8 cellular contexts compared by ENCODE assay signal in genomic region chr4:141133146-141134006, GRCh38. TPM values are rescaled to one million over a fixed set of nuclear protein-coding genes. Genes with fewer than 3 reads are reported as not detected.
DNase-seq lines count a peak whose midpoint lies in the region; ATAC-seq and TF ChIP-seq lines count a peak whose summit lies in the region.

Gene RNF150, minus strand, starts transcription at chr4:141133469.

- no peaks in the 10 kb centered on the region for H3K36me3 Mint-ChIP-seq in central memory CD8-positive, alpha-beta T cell (ENCODE audit: insufficient read depth)

- peaks cover 7% of the 10 kb centered on the region for H3K4me1 Mint-ChIP-seq in central memory CD8-positive, alpha-beta T cell

- no peaks in the 10 kb centered on the region; the same call in 1 of the 2 replicates for H3K27me3 ChIP-seq in GM06990 (replicated peaks; ENCODE audit: control insufficient read depth, insufficient read depth, low read length)
- H3K27me3 ChIP-seq in gastrocnemius medialis: no peaks in the 10 kb centered on the region

- CTCF ChIA-PET in HEK293T (lab: Yijun Ruan, JAX): interaction anchor here (0.6 to 3.5 kb wide), 32 partner anchors 8 to 774 kb away, joined by 3 to 41 read pairs (median 4); no protein-coding TSS in a partner anchor

- H3K27ac ChIP-seq in SK-N-MC: no peak within 1 kb of the TSS
- peak within 1 kb of the TSS; percentile 69 to 81 (median 74) for H3K27ac ChIP-seq in gastrocnemius medialis

- in situ Hi-C loops in gastrocnemius medialis (cut with MboI; ENCODE audit: low sequenced_read_pairs in 4 of 4): loop anchor here in 2 of 4 donors (5.0 to 25.0 kb wide), 3 partner anchors 269 to 596 kb away; no protein-coding TSS in a partner anchor

- H3K27me3 Mint-ChIP-seq in central memory CD8-positive, alpha-beta T cell: peaks cover 88% of the 10 kb centered on the region

- POLR2A ChIA-PET in HEK293T (lab: Yijun Ruan, JAX): interaction anchor here (0.6 to 1.5 kb wide), 14 partner anchors 18 to 493 kb away, joined by 3 to 7 read pairs (median 4); no protein-coding TSS in a partner anchor

- peaks cover 21 to 27% of the 10 kb centered on the region in 2 donors for H3K4me1 ChIP-seq in gastrocnemius medialis

- H3K36me3 ChIP-seq in GM06990 (ENCODE audit: control insufficient read depth, insufficient read depth, low read length) (no peaks in the 10 kb centered on the region), SK-N-MC (ENCODE audit: insufficient read depth, low read length) (no peaks in the 10 kb centered on the region), gastrocnemius medialis (no peaks in the 10 kb centered on the region)

- H3K9ac ChIP-seq in SK-N-MC (ENCODE audit: insufficient read length): peak within 1 kb of the TSS; percentile 65

- peak within 1 kb of the TSS; percentile 69 for H3K4me3 Mint-ChIP-seq in central memory CD8-positive, alpha-beta T cell

- TF ChIP-seq POLR2A in NB4 (IDR thresholded peaks at IDR 0.05; ENCODE audit: extremely low read depth, insufficient read length): no peak
- TF ChIP-seq POLR2A in gastrocnemius medialis (IDR thresholded peaks at IDR 0.05): peak; percentile 34 to 40

- ATAC-seq in central memory CD8-positive, alpha-beta T cell (replicated peaks; ENCODE audit: extremely low read depth, poor library complexity, severe bottlenecking): peak; percentile 24
- peak; percentile 77 to 80 for ATAC-seq in gastrocnemius medialis

- intact Hi-C loops in gastrocnemius medialis (cut with DNase I; ENCODE audit: low total_unique reads): loop anchor here (1.0 to 5.0 kb wide), 5 partner anchors 201 to 826 kb away; partner anchors contain the start of gene ELMOD2

- H3K9me3 Mint-ChIP-seq in central memory CD8-positive, alpha-beta T cell: no peaks in the 10 kb centered on the region

- peak; percentile 71 for TF ChIP-seq CTCF in GM06990 (IDR thresholded peaks at IDR 0.05; ENCODE audit: insufficient read depth, low read length, poor library complexity, severe bottlenecking)
- TF ChIP-seq CTCF in NB4 (IDR thresholded peaks at IDR 0.05; ENCODE audit: low read depth, low read length): peak; percentile 10
- TF ChIP-seq CTCF in gastrocnemius medialis (IDR thresholded peaks at IDR 0.05 in 4 of 5, conservative IDR thresholded peaks at IDR 0.05 in 1 of 5): peak; percentile 68 to 78 (median 71)

- H3K27ac Mint-ChIP-seq in central memory CD8-positive, alpha-beta T cell (ENCODE audit: low read depth): no peak within 1 kb of the TSS

- H3K9me3 ChIP-seq in SK-N-MC (ENCODE audit: low read depth, low read length) (no peaks in the 10 kb centered on the region), gastrocnemius medialis (no peaks in the 10 kb centered on the region)

- DNase-seq in GM06990 (ENCODE audit: extremely low read depth, insufficient read length) (peak; percentile 69), HEK293T (ENCODE audit: extremely low spot score) (peak; percentile 77), NB4 (ENCODE audit: low read depth) (peak; percentile 16), SK-N-MC (ENCODE audit: low read depth, low spot score) (peak; percentile 83), iPS-NIHi7 (ENCODE audit: extremely low spot score) (peak; percentile 87), gastrocnemius medialis (peak; percentile 47 to 70), cortex of kidney (lab: John Stamatoyannopoulos, UW) (no peak)
- DNase-seq in central memory CD8-positive, alpha-beta T cell (ENCODE audit: low spot score in 2 of 2): no peak

- H3K4me3 ChIP-seq in GM06990 (replicated peaks; ENCODE audit: low read depth, low read length) (peak within 1 kb of the TSS; percentile 58), NB4 (ENCODE audit: low read depth, low read length) (no peak within 1 kb of the TSS), SK-N-MC (peak within 1 kb of the TSS; percentile 90), gastrocnemius medialis (peak within 1 kb of the TSS; percentile 72 to 94 (median 84))

TF ChIP-seq in HEK293T, 16 proteins besides CTCF, POLR2A, EP300 and RAD21:
- no peak for TF ChIP-seq SUZ12 (IDR thresholded peaks at IDR 0.05)
- TF ChIP-seq CTBP1 (IDR thresholded peaks at IDR 0.05; ENCODE audit: borderline replicate concordance): peak; percentile 90
- TF ChIP-seq ZNF384 (IDR thresholded peaks at IDR 0.05): no peak
- TF ChIP-seq FOXM1 (IDR thresholded peaks at IDR 0.05; ENCODE audit: borderline replicate concordance): no peak

RNA-seq across cellular contexts. Expression of gene RNF150, which starts in this region (rescaled TPM):
- total RNA-seq in gastrocnemius medialis: 10 to 100 TPM in 1 of 4 donors, 1 to 10 TPM in 3; 1.6 to 21.2 (median 4.9) TPM

Comparison
In these comparisons a context has a peak if more than half of its experiments do, and no peak if none do; other contexts are left out.
1. DNase-seq: peak in GM06990 (single experiment), HEK293T (single experiment), NB4 (single experiment), SK-N-MC (single experiment), iPS-NIHi7 (single experiment) and gastrocnemius medialis (2 of 2); none in central memory CD8-positive, alpha-beta T cell (0 of 2) and cortex of kidney (single experiment).
2. CTCF ChIP-seq: peak in every context shown above with its lines; median percentile 71 in GM06990; 71 in gastrocnemius medialis; 10 in NB4.